ENCODE assay signal across 8 cellular contexts in genomic region chr15:40927497-40928346, GRCh38.
DNase-seq lines count a peak whose midpoint lies in the region; ATAC-seq and TF ChIP-seq lines count a peak whose summit lies in the region.

No MANE protein-coding gene starts in this region.

- TF ChIP-seq RAD21 in Ishikawa (IDR thresholded peaks at IDR 0.05; ENCODE audit: low read depth) = no peak

- ATAC-seq in GM21390 (IDR thresholded peaks at IDR 0.05; ENCODE audit: unreplicated experiment) = no peak
- no peak for ATAC-seq in HG03432 (IDR thresholded peaks at IDR 0.05; ENCODE audit: unreplicated experiment)

- TF ChIP-seq EP300 in Ishikawa (IDR thresholded peaks at IDR 0.05; ENCODE audit: borderline replicate concordance) = no peak

- peaks cover 64 to 93% (median 85%) of the 10 kb centered on the region in 10 experiments for H3K4me1 ChIP-seq in BLaER1 treated with 17β-estradiol and CSF1 and Interleukin-3, amounts not matched to agents 10 nM and 100 nM
- H3K4me1 ChIP-seq in mucosa of rectum (ENCODE audit: control insufficient read depth in 2 of 2, insufficient read depth in 2 of 2, low read length in 2 of 2) = peaks cover 57 to 67% of the 10 kb centered on the region in 2 donors

- H4K20me1 ChIP-seq in BLaER1 treated with 17β-estradiol and CSF1 and Interleukin-3, amounts not matched to agents 10 nM and 100 nM = peaks cover 0 to 67% (median 29%) of the 10 kb centered on the region in 11 experiments; a peak in 15 of 22 replicates

- in situ Hi-C loops in astrocyte of the cerebellum (cut with HindIII; ENCODE audit: low sequenced_read_pairs) = no loop called here

- H3K36me3 ChIP-seq in BLaER1 treated with 17β-estradiol and CSF1 and Interleukin-3, amounts not matched to agents 10 nM and 100 nM = no peaks in the 10 kb centered on the region
- H3K36me3 ChIP-seq in mucosa of rectum (ENCODE audit: control insufficient read depth in 2 of 2, insufficient read depth in 2 of 2, low read length in 2 of 2) = no peaks in the 10 kb centered on the region

- H3K27me3 ChIP-seq in BLaER1 treated with 17β-estradiol and CSF1 and Interleukin-3, amounts not matched to agents 10 nM and 100 nM = peaks cover 90 to 100% (median 99%) of the 10 kb centered on the region in 11 experiments
- H3K27me3 ChIP-seq in mucosa of rectum (ENCODE audit: control insufficient read depth in 2 of 2, insufficient read depth in 2 of 2, low read length in 2 of 2) = peaks cover 13 to 19% of the 10 kb centered on the region in 2 donors

- CTCF ChIA-PET in RWPE1 (lab: Yijun Ruan, JAX) = interaction anchor here (0.7 to 1.9 kb wide), 6 partner anchors 14 to 91 kb away, joined by 4 to 9 read pairs (median 6); no protein-coding TSS in a partner anchor

- no peak for TF ChIP-seq CTCF in astrocyte of the cerebellum (IDR thresholded peaks at IDR 0.05; ENCODE audit: low read depth, low read length, missing control alignments)
- TF ChIP-seq CTCF in RWPE1 (conservative IDR thresholded peaks at IDR 0.05; ENCODE audit: low read depth) = no peak

- H3K4me2 ChIP-seq in BLaER1 treated with 17β-estradiol and CSF1 and Interleukin-3, amounts not matched to agents 10 nM and 100 nM = peak overlapping the region; percentile 90 to 100 (median 99)

- peak overlapping the region; percentile 53 to 74 (median 61) for H3K4me3 ChIP-seq in BLaER1 treated with 17β-estradiol and CSF1 and Interleukin-3, amounts not matched to agents 10 nM and 100 nM
- peak overlapping the region; percentile 18 for H3K4me3 ChIP-seq in astrocyte of the cerebellum (ENCODE audit: low read depth, low read length)
- peak overlapping the region; percentile 37 to 59 for H3K4me3 ChIP-seq in mucosa of rectum (ENCODE audit: low read length in 2 of 2)

- H3K9ac ChIP-seq in BLaER1 treated with 17β-estradiol and CSF1 and Interleukin-3, amounts not matched to agents 10 nM and 100 nM = peak overlapping the region in 10 of 11 experiments; percentile 34 to 68 (median 56); a peak in 18 of 22 replicates
- H3K9ac ChIP-seq in mucosa of rectum (ENCODE audit: low read depth in 1 of 2, low read length in 2 of 2) = peak overlapping the region; percentile 15 to 41

- peak overlapping the region in 3 of 11 experiments; percentile 12 to 38 (median 29); a peak in 3 of 22 replicates for H3K27ac ChIP-seq in BLaER1 treated with 17β-estradiol and CSF1 and Interleukin-3, amounts not matched to agents 10 nM and 100 nM
- H3K27ac ChIP-seq in mucosa of rectum (ENCODE audit: low read depth in 2 of 2, low read length in 2 of 2) = peak overlapping the region; percentile 6 to 65
- no peak overlapping the region for H3K27ac ChIP-seq in RWPE1

- no peaks in the 10 kb centered on the region for H3K9me3 ChIP-seq in BLaER1 treated with 17β-estradiol and CSF1 and Interleukin-3, amounts not matched to agents 10 nM and 100 nM (replicated peaks in 1 of 11)
- H3K9me3 ChIP-seq in mucosa of rectum (ENCODE audit: control insufficient read depth in 2 of 2, low read length in 2 of 2) = no peaks in the 10 kb centered on the region

- POLR2A ChIA-PET in RWPE1 (lab: Yijun Ruan, JAX; ENCODE audit: low non-redundant PET) = no interaction called here

- DNase-seq in astrocyte of the cerebellum (ENCODE audit: low read depth) = no peak
- no peak for DNase-seq in RWPE1 (ENCODE audit: low spot score)
- DNase-seq in glomerular visceral epithelial cell (ENCODE audit: extremely low spot score) = no peak

TF ChIP-seq in Ishikawa, 13 proteins besides CTCF, POLR2A, EP300 and RAD21:
- no peak for TF ChIP-seq YY1 (IDR thresholded peaks at IDR 0.05; ENCODE audit: low read depth)
- no peak for TF ChIP-seq TAF1 (IDR thresholded peaks at IDR 0.05; ENCODE audit: low read depth)
- TF ChIP-seq CREB1 (IDR thresholded peaks at IDR 0.05; ENCODE audit: low read depth) = no peak
- 0 out of 2 replicates have a peak, but pooled peaks have one; percentile 30 for TF ChIP-seq MAX (IDR thresholded peaks at IDR 0.05)
- no peak for TF ChIP-seq FOXM1 (IDR thresholded peaks at IDR 0.05; ENCODE audit: borderline replicate concordance, low read depth)
- no peak for TF ChIP-seq TCF12 (IDR thresholded peaks at IDR 0.05; ENCODE audit: low read depth)
